In the genomic region with DNA sequence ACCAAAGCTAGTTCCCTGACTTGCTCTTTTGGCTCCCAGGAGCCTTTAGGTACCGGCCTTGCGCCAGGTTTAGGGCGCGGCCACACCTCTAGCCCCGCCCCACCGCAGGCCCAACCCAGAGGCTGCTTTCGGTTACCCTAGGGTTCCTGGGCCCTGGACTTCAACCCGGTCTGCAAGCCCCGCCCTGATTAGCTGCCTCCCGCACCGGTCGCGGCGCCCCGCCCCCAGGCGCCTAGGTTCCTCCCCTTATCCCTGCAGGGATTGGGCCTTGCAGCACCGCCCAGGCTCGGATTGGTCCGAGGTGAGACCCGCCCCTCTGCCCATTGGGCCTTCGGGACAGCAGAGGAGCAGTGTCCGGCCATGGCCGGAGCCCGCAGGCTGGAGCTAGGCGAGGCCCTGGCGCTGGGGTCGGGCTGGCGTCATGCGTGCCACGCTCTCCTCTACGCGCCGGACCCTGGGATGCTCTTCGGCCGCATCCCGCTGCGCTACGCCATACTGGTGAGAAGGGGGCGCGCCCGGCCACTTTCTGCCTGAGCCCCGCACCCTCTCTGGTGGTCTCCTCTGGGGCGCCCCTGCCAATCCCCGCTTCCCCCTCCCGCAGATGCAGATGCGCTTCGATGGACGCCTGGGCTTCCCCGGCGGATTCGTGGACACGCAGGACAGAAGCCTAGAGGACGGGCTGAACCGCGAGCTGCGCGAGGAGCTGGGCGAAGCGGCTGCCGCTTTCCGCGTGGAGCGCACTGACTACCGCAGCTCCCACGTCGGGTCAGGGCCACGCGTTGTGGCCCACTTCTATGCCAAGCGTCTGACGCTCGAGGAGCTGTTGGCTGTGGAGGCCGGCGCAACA, we compare ENCODE assay signal across 8 cellular contexts. TPM values are rescaled to one million over a fixed set of nuclear protein-coding genes. Genes with fewer than 3 reads are reported as not detected.
DNase-seq lines count a peak whose midpoint lies in the region; ATAC-seq and TF ChIP-seq lines count a peak whose summit lies in the region.

Gene NUDT16, plus strand, starts transcription at position 330 of the 847 bp plus-strand sequence. Its CDS starts 31 bp downstream, at position 361.

- H3K4me3 Mint-ChIP-seq in Calu3 (ENCODE audit: low read depth, unreplicated experiment): peak within 1 kb of the TSS; percentile 84

- no peaks in the 10 kb centered on the region for H3K27me3 ChIP-seq in HUES48 (ENCODE audit: control insufficient read depth, insufficient read depth, low read length)

- ATAC-seq in GM21423 (IDR thresholded peaks at IDR 0.05; ENCODE audit: unreplicated experiment): peak; percentile 99

- H3K4me1 ChIP-seq in HUES48 (ENCODE audit: control insufficient read depth, insufficient read depth, low read length): 0 out of 2 replicates have a peak, but pooled peaks cover 4% of the 10 kb centered on the region

- TSS peak; percentile 50 for BruUV-seq in Calu3 (replicated peaks; lab: Mats Ljungman, UMichigan)

- CTCF ChIA-PET in Calu3 (lab: Charles Lee): interaction anchor here (0.6 to 1.6 kb wide), 6 partner anchors 10 to 488 kb away, joined by 3 to 7 read pairs (median 4); partner anchors contain the start of gene ATP2C1

- peak within 1 kb of the TSS; percentile 46 for H3K27ac ChIP-seq in HUES48 (ENCODE audit: low read depth, low read length)

- peak; percentile 100 for DNase-seq in Calu3
- peak; percentile 99 for DNase-seq in OCI-M1 (lab: John Stamatoyannopoulos, UW)
- peak; percentile 96 for DNase-seq in activated T-cell treated with anti-CD3 and anti-CD28 coated beads for 48 hours (ENCODE audit: low read depth)
- DNase-seq in epithelial cell of esophagus (ENCODE audit: low read depth): peak; percentile 99
- DNase-seq in middle frontal gyrus (ENCODE audit: extremely low spot score, low spot score): peak; percentile 91
- peak; percentile 90 to 92 for DNase-seq in stimulated activated CD8-positive, alpha-beta memory T cell treated with anti-CD3 and anti-CD28 coated beads, Interleukin-2, amount 100 ng/mL, for 1 hour (ENCODE audit: low read depth in 2 of 2)

- peak within 1 kb of the TSS; percentile 78 for H3K27ac Mint-ChIP-seq in Calu3 (ENCODE audit: unreplicated experiment)

- peaks cover 23% of the 10 kb centered on the region for H3K4me1 Mint-ChIP-seq in Calu3 (ENCODE audit: low read depth, unreplicated experiment)

- H3K9me3 ChIP-seq in HUES48 (ENCODE audit: control insufficient read depth, insufficient read depth, low read length): no peaks in the 10 kb centered on the region

- H3K27me3 Mint-ChIP-seq in Calu3 (ENCODE audit: unreplicated experiment): no peaks in the 10 kb centered on the region

- H3K9ac ChIP-seq in HUES48 (ENCODE audit: low read depth, low read length): peak within 1 kb of the TSS; percentile 82

- peaks cover 25% of the 10 kb centered on the region for H3K36me3 ChIP-seq in HUES48 (ENCODE audit: control insufficient read depth, insufficient read depth, low read length)

- no peaks in the 10 kb centered on the region for H3K9me3 Mint-ChIP-seq in Calu3 (ENCODE audit: low read depth, unreplicated experiment)

- H3K36me3 Mint-ChIP-seq in Calu3 (ENCODE audit: insufficient read depth, unreplicated experiment): peaks cover 25% of the 10 kb centered on the region

- intact Hi-C loops in Calu3 (cut with micrococcal nuclease; ENCODE audit: unreplicated experiment): loop anchor here (2.0 kb wide), 1 partner anchor 21 kb away; no protein-coding TSS in a partner anchor

- H3K4me3 ChIP-seq in HUES48 (ENCODE audit: low read depth, low read length) (peak within 1 kb of the TSS; percentile 85), epithelial cell of esophagus (ENCODE audit: low read length) (peak within 1 kb of the TSS; percentile 79)

- TF ChIP-seq CTCF in Calu3 (IDR thresholded peaks at IDR 0.05; ENCODE audit: unreplicated experiment) (no peak), epithelial cell of esophagus (IDR thresholded peaks at IDR 0.05; ENCODE audit: insufficient read depth, low read depth, low read length, missing control alignments) (peak; percentile 15)

RNA-seq across cellular contexts. Expression of gene NUDT16, which starts in this region (rescaled TPM):
- total RNA-seq in Calu3 (2022): 42.0 and 43.3 TPM in 2 replicates

Comparison
In these comparisons a context has a peak if more than half of its experiments do, and no peak if none do; other contexts are left out.
1. Peak in every context shown above with its lines: DNase-seq, ATAC-seq, H3K4me3 ChIP-seq and H3K27ac ChIP-seq.